Comparison of ENCODE assay signal across 8 cellular contexts in genomic region chr5:122896598-122897282, GRCh38. TPM values are rescaled to one million over a fixed set of nuclear protein-coding genes. Genes with fewer than 3 reads are reported as not detected.
DNase-seq lines count a peak whose midpoint lies in the region; ATAC-seq and TF ChIP-seq lines count a peak whose summit lies in the region.

No MANE protein-coding gene starts in this region.

- H3K27ac Mint-ChIP-seq in natural killer cell treated with Interleukin-12 subunit alpha and Interleukin-12 subunit beta and Interleukin-15 and Interleukin-18, amount 100 ng/mL, for 72 hours = no peak overlapping the region

- ATAC-seq in GM19395 (IDR thresholded peaks at IDR 0.05; ENCODE audit: unreplicated experiment) = no peak
- no peak for ATAC-seq in HG02763 (IDR thresholded peaks at IDR 0.05; ENCODE audit: unreplicated experiment)
- no peak for ATAC-seq in natural killer cell treated with Interleukin-12 subunit alpha and Interleukin-12 subunit beta and Interleukin-15 and Interleukin-18, amount 100 ng/mL, for 72 hours

- in situ Hi-C loops in GM13977 (cut with MboI; ENCODE audit: low pct_unique_long_range_greater_than_20kb, low sequenced_read_pairs, unreplicated experiment) (no loop called here), GM13976 (cut with MboI; ENCODE audit: low sequenced_read_pairs, unreplicated experiment) (loop anchor here (5.0 to 25.0 kb wide), 2 partner anchors 106 to 384 kb away; no protein-coding TSS in a partner anchor)

- H3K4me3 Mint-ChIP-seq in natural killer cell treated with Interleukin-12 subunit alpha and Interleukin-12 subunit beta and Interleukin-15 and Interleukin-18, amount 100 ng/mL, for 72 hours = no peak overlapping the region

- peak; percentile 16 for DNase-seq in A172 (ENCODE audit: low spot score)
- DNase-seq in GM13977 (ENCODE audit: low spot score) = no peak
- DNase-seq in SK-N-DZ (ENCODE audit: low spot score) = peak; percentile 8
- peak; percentile 17 for DNase-seq in glomerular visceral epithelial cell (ENCODE audit: extremely low spot score)
- DNase-seq in GM13976 (ENCODE audit: low spot score) = no peak
- DNase-seq in natural killer cell treated with Interleukin-12 subunit alpha and Interleukin-12 subunit beta and Interleukin-15 and Interleukin-18, amount 100 ng/mL, for 72 hours (ENCODE audit: low spot score) = no peak

- TF ChIP-seq CTCF in GM13977 (IDR thresholded peaks at IDR 0.05; ENCODE audit: extremely low read depth, insufficient read depth, missing control alignments) (peak; percentile 65), GM13976 (IDR thresholded peaks at IDR 0.05; ENCODE audit: borderline replicate concordance, control extremely low read depth, extremely low read depth, insufficient read depth, missing control alignments) (no peak)

- H3K36me3 Mint-ChIP-seq in natural killer cell treated with Interleukin-12 subunit alpha and Interleukin-12 subunit beta and Interleukin-15 and Interleukin-18, amount 100 ng/mL, for 72 hours = no peaks in the 10 kb centered on the region

- no peaks in the 10 kb centered on the region for H3K9me3 Mint-ChIP-seq in natural killer cell treated with Interleukin-12 subunit alpha and Interleukin-12 subunit beta and Interleukin-15 and Interleukin-18, amount 100 ng/mL, for 72 hours

- H3K4me1 Mint-ChIP-seq in natural killer cell treated with Interleukin-12 subunit alpha and Interleukin-12 subunit beta and Interleukin-15 and Interleukin-18, amount 100 ng/mL, for 72 hours (ENCODE audit: low read depth in 2 of 2) = peaks cover 2 to 3% of the 10 kb centered on the region in 2 donors

- H3K27me3 Mint-ChIP-seq in natural killer cell treated with Interleukin-12 subunit alpha and Interleukin-12 subunit beta and Interleukin-15 and Interleukin-18, amount 100 ng/mL, for 72 hours = no peaks in the 10 kb centered on the region

RNA-seq across cellular contexts. Expression of gene SNX24, which starts 51.3 kb away (rescaled TPM):
- 26.2 and 34.3 TPM in 2 replicates for total RNA-seq in A172 (2014; rRNA removed; shearing (Covaris generic))
- polyA plus RNA-seq in SK-N-DZ (2014; cell fraction: cytosol; rRNA removed) = 11.8 and 15.7 TPM in 2 replicates
- 8.3 and 11.0 TPM in 2 replicates for polyA plus RNA-seq in SK-N-DZ (2014; cell fraction: nucleus; rRNA removed)
- total RNA-seq in natural killer cell treated with Interleukin-12 subunit alpha and Interleukin-12 subunit beta and Interleukin-15 and Interleukin-18, amount 100 ng/mL, for 72 hours = 1 to 10 TPM; 3.8 to 4.7 TPM

Comparison
In these comparisons a context has a peak if more than half of its experiments do, and no peak if none do; other contexts are left out.
1. DNase-seq: peak in A172 (single experiment), SK-N-DZ (single experiment) and glomerular visceral epithelial cell (single experiment); none in GM13977 (single experiment), GM13976 (single experiment) and natural killer cell treated with Interleukin-12 subunit alpha and Interleukin-12 subunit beta and Interleukin-15 and Interleukin-18, amount 100 ng/mL, for 72 hours (single experiment).